16 cellular contexts compared by ENCODE assay signal in the genomic region with DNA sequence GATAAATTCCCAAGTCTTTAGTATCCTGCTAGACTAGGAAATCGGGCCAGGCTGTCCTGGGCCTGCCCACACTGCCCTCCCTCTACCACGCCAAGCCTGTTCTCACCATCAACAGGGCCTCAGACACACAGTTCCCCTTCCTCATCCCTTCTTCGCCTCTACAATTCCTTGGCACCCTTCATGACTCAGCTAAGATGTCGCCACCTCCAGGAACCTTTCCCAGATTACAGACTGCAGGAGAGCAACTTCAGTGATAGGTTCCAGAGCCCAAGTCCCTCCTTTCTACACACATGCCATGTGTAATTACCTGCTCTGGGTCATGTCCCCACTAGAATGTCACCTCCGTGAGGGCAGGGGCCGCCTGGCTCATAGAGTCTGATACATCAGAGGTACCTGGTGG. TPM values are rescaled to one million over a fixed set of nuclear protein-coding genes. Genes with fewer than 3 reads are reported as not detected.
A peak's percentile ranks its signal among the peaks of the same experiment; 100 is the strongest.
DNase-seq lines count a peak whose midpoint lies in the region; ATAC-seq and TF ChIP-seq lines count a peak whose summit lies in the region.
"Had no signal": no experiment of that assay in that cellular context is flagged by ENCODE, and none has a peak within 500 bp of the region (broad histone marks: within the 10 kb centered on the region; RNA-seq: fewer than 3 reads in every experiment).

No MANE protein-coding gene starts in this region.

- TF ChIP-seq CTCF in MCF 10A (IDR thresholded peaks at IDR 0.05; ENCODE audit: unreplicated experiment), result no peak
- no peak for TF ChIP-seq CTCF in breast epithelium (IDR thresholded peaks at IDR 0.05)
- no peak for TF ChIP-seq CTCF in glutamatergic neuron (IDR thresholded peaks at IDR 0.05; ENCODE audit: partially characterized antibody, unreplicated experiment)
- TF ChIP-seq CTCF in esophagus muscularis mucosa (IDR thresholded peaks at IDR 0.05), result no peak

- intact Hi-C loops in MCF 10A (cut with micrococcal nuclease), result loop anchor here (10.0 kb wide), 1 partner anchor 517 kb away; no protein-coding TSS in a partner anchor
- intact Hi-C loops in breast epithelium (cut with DNase I; ENCODE audit: low total_unique reads), result no loop called here
- intact Hi-C loops in esophagus muscularis mucosa (cut with DNase I), result no loop called here

- CTCF ChIA-PET in MCF 10A (lab: Yijun Ruan, JAX), result interaction anchor here (0.6 to 1.9 kb wide), 6 partner anchors 8 to 129 kb away, joined by 3 to 7 read pairs (median 4); no protein-coding TSS in a partner anchor

- H3K4me3 ChIP-seq in breast epithelium (no peak overlapping the region), adipocyte (ENCODE audit: low read length) (no peak overlapping the region), esophagus muscularis mucosa (no peak overlapping the region)
- H3K4me3 ChIP-seq: tibial nerve had no signal

- H3K27ac Mint-ChIP-seq in MCF 10A (ENCODE audit: low read depth, unreplicated experiment) (no peak overlapping the region), glutamatergic neuron (ENCODE audit: unreplicated experiment) (peak overlapping the region; percentile 30)
- H3K27ac Mint-ChIP-seq: activated naive CD8-positive, alpha-beta T cell treated with anti-CD3 and anti-CD28 coated beads for 36 hours; B cell had no signal

- TF ChIP-seq EP300 in esophagus muscularis mucosa (IDR thresholded peaks at IDR 0.05), result no peak

- ATAC-seq in GM18511 (IDR thresholded peaks at IDR 0.05; ENCODE audit: unreplicated experiment) (no peak), HG02973 (IDR thresholded peaks at IDR 0.05; ENCODE audit: unreplicated experiment) (no peak)

- H3K9me3 Mint-ChIP-seq in MCF 10A (ENCODE audit: unreplicated experiment), result no peaks in the 10 kb centered on the region
- peaks cover 7% of the 10 kb centered on the region for H3K9me3 Mint-ChIP-seq in glutamatergic neuron (ENCODE audit: unreplicated experiment)
- H3K9me3 Mint-ChIP-seq: activated naive CD8-positive, alpha-beta T cell treated with anti-CD3 and anti-CD28 coated beads for 36 hours had no signal

- H3K27me3 Mint-ChIP-seq in MCF 10A (ENCODE audit: insufficient read depth, unreplicated experiment) (no peaks in the 10 kb centered on the region), glutamatergic neuron (ENCODE audit: unreplicated experiment) (peaks cover 11% of the 10 kb centered on the region)
- H3K27me3 Mint-ChIP-seq: B cell had no signal

- H3K4me1 ChIP-seq in breast epithelium (peaks cover 0 to 5% of the 10 kb centered on the region in 2 donors), adipocyte (ENCODE audit: control insufficient read depth, insufficient read depth, low read length) (peaks cover 10% of the 10 kb centered on the region), esophagus muscularis mucosa (peaks cover 9 to 44% (median 31%) of the 10 kb centered on the region in 4 donors)

- H3K36me3 ChIP-seq in breast epithelium, result no peaks in the 10 kb centered on the region
- H3K36me3 ChIP-seq in adipocyte (ENCODE audit: control insufficient read depth, insufficient read depth, low read length, severe bottlenecking), result no peaks in the 10 kb centered on the region
- H3K36me3 ChIP-seq in esophagus muscularis mucosa, result no peaks in the 10 kb centered on the region
- H3K36me3 ChIP-seq: tibial nerve had no signal

- POLR2A ChIA-PET in MCF 10A (lab: Yijun Ruan, JAX), result interaction anchor here (0.7 to 1.8 kb wide), 4 partner anchors 20 to 47 kb away, joined by 3 to 6 read pairs (median 4); partner anchors contain the start of gene NFYC

- TF ChIP-seq POLR2A in breast epithelium (IDR thresholded peaks at IDR 0.05) (no peak), esophagus muscularis mucosa (IDR thresholded peaks at IDR 0.05; ENCODE audit: low read depth) (no peak)

- H3K9me3 ChIP-seq in breast epithelium, result no peaks in the 10 kb centered on the region
- H3K9me3 ChIP-seq in adipocyte (ENCODE audit: control insufficient read depth, low read length), result no peaks in the 10 kb centered on the region
- H3K9me3 ChIP-seq in esophagus muscularis mucosa, result no peaks in the 10 kb centered on the region
- H3K9me3 ChIP-seq: tibial nerve had no signal

- no peaks in the 10 kb centered on the region for H3K36me3 Mint-ChIP-seq in MCF 10A (ENCODE audit: insufficient read depth, unreplicated experiment)
- H3K36me3 Mint-ChIP-seq in glutamatergic neuron (ENCODE audit: unreplicated experiment), result peaks cover 5% of the 10 kb centered on the region
- H3K36me3 Mint-ChIP-seq: activated naive CD8-positive, alpha-beta T cell treated with anti-CD3 and anti-CD28 coated beads for 36 hours had no signal

- H3K4me1 Mint-ChIP-seq in MCF 10A (ENCODE audit: insufficient read depth, unreplicated experiment) (peaks cover 18% of the 10 kb centered on the region), glutamatergic neuron (ENCODE audit: low read depth, unreplicated experiment) (peaks cover 32% of the 10 kb centered on the region)

- BruUV-seq in MCF 10A (replicated peaks; lab: Mats Ljungman, UMichigan), result no TSS peak

- WGBS in esophagus muscularis mucosa, result 88% methylated on average over 6 of the region's 6 CpGs

- no peak overlapping the region for H3K4me3 Mint-ChIP-seq in MCF 10A (ENCODE audit: unreplicated experiment)
- peak overlapping the region; percentile 94 for H3K4me3 Mint-ChIP-seq in glutamatergic neuron (ENCODE audit: unreplicated experiment)
- H3K4me3 Mint-ChIP-seq: activated naive CD8-positive, alpha-beta T cell treated with anti-CD3 and anti-CD28 coated beads for 36 hours; B cell had no signal

- H3K27ac ChIP-seq in breast epithelium, result peak overlapping the region in 1 of 2 donors; percentile 38
- no peak overlapping the region for H3K27ac ChIP-seq in esophagus muscularis mucosa (replicated peaks in 1 of 4)
- H3K27ac ChIP-seq: 22Rv1, tibial nerve had no signal

- DNase-seq in MCF 10A (ENCODE audit: unreplicated experiment), result peak; percentile 57
- DNase-seq in breast epithelium (ENCODE audit: low spot score in 2 of 2), result no peak
- DNase-seq in adipocyte (ENCODE audit: low read depth), result peak; percentile 33
- no peak for DNase-seq in glutamatergic neuron
- DNase-seq in activated gamma-delta T cell treated with Interleukin-2 at 50 U/mL for 16 hours, result no peak
- no peak for DNase-seq in esophagus muscularis mucosa (ENCODE audit: extremely low spot score)
- DNase-seq: activated CD4-positive, alpha-beta T cell treated with anti-CD3 and anti-CD28 coated beads for 1 hour; KG1; NCI-H1092; NCI-H2029 had no signal

- no peak overlapping the region for H3K9ac ChIP-seq in adipocyte (ENCODE audit: low read length)

- H3K27me3 ChIP-seq in breast epithelium (no peaks in the 10 kb centered on the region), adipocyte (replicated peaks; ENCODE audit: control insufficient read depth, insufficient read depth, low read length) (peaks cover 62% of the 10 kb centered on the region), esophagus muscularis mucosa (no peaks in the 10 kb centered on the region)
- H3K27me3 ChIP-seq: tibial nerve had no signal

RNA-seq across cellular contexts. Expression of gene RIMS3, which starts 3.3 kb away (rescaled TPM):
- total RNA-seq in MCF 10A (2022) (0.29 and 0.58 TPM in 2 replicates), breast epithelium (1 to 10 TPM in 2 of 3 donors, under 1 TPM in 1; 0.64 to 4.4 (median 2.6) TPM), glutamatergic neuron (ENCODE audit: unreplicated experiment) (126 TPM), esophagus muscularis mucosa (10 to 100 TPM in 2 of 4 donors, 1 to 10 TPM in 2; 5.4 to 15.7 (median 9.2) TPM)

RNA-seq across cellular contexts. Expression of gene NFYC, which starts 29.4 kb away (rescaled TPM):
- total RNA-seq in MCF 10A (2022) (66.4 and 69.6 TPM in 2 replicates), breast epithelium (10 to 100 TPM; 42.7 to 69.7 (median 55.7) TPM), glutamatergic neuron (ENCODE audit: unreplicated experiment) (44.2 TPM), esophagus muscularis mucosa (10 to 100 TPM; 30.0 to 54.2 (median 46.6) TPM)

Comparison
In these comparisons a context has a peak if more than half of its experiments do, and no peak if none do; other contexts are left out.
1. DNase-seq: peak in MCF 10A (single experiment) and adipocyte (single experiment); none in breast epithelium (0 of 2), glutamatergic neuron (single experiment), activated gamma-delta T cell treated with Interleukin-2 at 50 U/mL for 16 hours (single experiment) and esophagus muscularis mucosa (single experiment).